Comparison of ENCODE assay signal across 8 cellular contexts in genomic region chr6:28490191-28490890, GRCh38. TPM values are rescaled to one million over a fixed set of nuclear protein-coding genes. Genes with fewer than 3 reads are reported as not detected.
DNase-seq lines count a peak whose midpoint lies in the region; ATAC-seq and TF ChIP-seq lines count a peak whose summit lies in the region.

No MANE protein-coding gene starts in this region.

- H4K20me1 ChIP-seq in Karpas-422 (ENCODE audit: insufficient read depth, low read depth, low read length), result no peaks in the 10 kb centered on the region

- no peak overlapping the region for H3K27ac ChIP-seq in Karpas-422 (ENCODE audit: low read length)

- no peak for ATAC-seq in effector memory CD8-positive, alpha-beta T cell (replicated peaks)
- ATAC-seq in HG03521 (IDR thresholded peaks at IDR 0.05; ENCODE audit: unreplicated experiment), result no peak

- peak; percentile 34 for DNase-seq in GM12865 (ENCODE audit: low read depth)
- no peak for DNase-seq in Karpas-422
- no peak for DNase-seq in effector memory CD8-positive, alpha-beta T cell
- no peak for DNase-seq in progenitor cell of endocrine pancreas (ENCODE audit: low spot score, unreplicated experiment)
- DNase-seq in amniotic stem cell (lab: John Stamatoyannopoulos, UW), result no peak
- DNase-seq in NCI-H82 (lab: John Stamatoyannopoulos, UW), result no peak
- no peak for DNase-seq in SKM-1 treated with dmso at 0.1 percent for 144 hours (lab: John Stamatoyannopoulos, UW; ENCODE audit: unreplicated experiment)

- H3K36me3 ChIP-seq in Karpas-422 (ENCODE audit: insufficient read depth, low read length), result no peaks in the 10 kb centered on the region

- peaks cover 11% of the 10 kb centered on the region for H3K4me1 ChIP-seq in Karpas-422 (ENCODE audit: low read length)

- H3K4me3 ChIP-seq in GM12865 (ENCODE audit: low read depth, low read length) (peak overlapping the region; percentile 83), Karpas-422 (ENCODE audit: low read length) (no peak overlapping the region; the same call in 1 of the 2 replicates)

- peaks cover 9 to 10% of the 10 kb centered on the region in 2 donors for H3K4me1 Mint-ChIP-seq in effector memory CD8-positive, alpha-beta T cell (ENCODE audit: low read depth in 2 of 2)
- H3K4me1 Mint-ChIP-seq in progenitor cell of endocrine pancreas (ENCODE audit: low read depth), result peaks cover 7% of the 10 kb centered on the region

- H3K4me3 Mint-ChIP-seq in effector memory CD8-positive, alpha-beta T cell, result peak overlapping the region; percentile 42 to 72
- H3K4me3 Mint-ChIP-seq in progenitor cell of endocrine pancreas (ENCODE audit: low read depth), result peak overlapping the region; percentile 76

- peak overlapping the region; percentile 53 for H3K4me2 ChIP-seq in Karpas-422 (ENCODE audit: low read depth, low read length, poor library complexity, severe bottlenecking)

- no peaks in the 10 kb centered on the region for H3K9me3 ChIP-seq in Karpas-422 (ENCODE audit: low read length)

- peaks cover 68 to 92% of the 10 kb centered on the region in 2 donors for H3K27me3 Mint-ChIP-seq in effector memory CD8-positive, alpha-beta T cell
- no peaks in the 10 kb centered on the region for H3K27me3 Mint-ChIP-seq in progenitor cell of endocrine pancreas

- no peaks in the 10 kb centered on the region for H3K27me3 ChIP-seq in Karpas-422 (ENCODE audit: low read length)

- H3K36me3 Mint-ChIP-seq in effector memory CD8-positive, alpha-beta T cell (ENCODE audit: insufficient read depth), result peaks cover 12% of the 10 kb centered on the region
- H3K36me3 Mint-ChIP-seq in progenitor cell of endocrine pancreas (ENCODE audit: insufficient read depth), result no peaks in the 10 kb centered on the region

- H3K79me2 ChIP-seq in Karpas-422 (ENCODE audit: low read length), result no peaks in the 10 kb centered on the region

- no peak overlapping the region for H3K27ac Mint-ChIP-seq in effector memory CD8-positive, alpha-beta T cell
- H3K27ac Mint-ChIP-seq in progenitor cell of endocrine pancreas, result peak overlapping the region; percentile 94

- peak overlapping the region; percentile 33; the same call in 1 of the 2 replicates for H2AFZ ChIP-seq in Karpas-422 (ENCODE audit: low read length)

- H3K9me3 Mint-ChIP-seq in effector memory CD8-positive, alpha-beta T cell, result peaks cover 0 to 2% of the 10 kb centered on the region in 2 donors
- H3K9me3 Mint-ChIP-seq in progenitor cell of endocrine pancreas (ENCODE audit: low read depth), result no peaks in the 10 kb centered on the region

- no peaks in the 10 kb centered on the region for H3K9me2 ChIP-seq in Karpas-422 (replicated peaks; ENCODE audit: insufficient read depth, low read length)

- H3K9ac ChIP-seq in Karpas-422 (ENCODE audit: low read length), result 0 out of 2 replicates have a peak overlapping the region, but pooled peaks have one; percentile 43

- no peak for TF ChIP-seq CTCF in GM12865 (IDR thresholded peaks at IDR 0.05; ENCODE audit: insufficient read depth, low read depth, low read length, missing control alignments)
- TF ChIP-seq CTCF in progenitor cell of endocrine pancreas (IDR thresholded peaks at IDR 0.05; ENCODE audit: unreplicated experiment), result no peak

RNA-seq across cellular contexts. Expression of gene GPX6, which starts 25.3 kb away (rescaled TPM):
- not detected in 2 replicates for total RNA-seq in Karpas-422 (2014; rRNA removed; shearing (Covaris generic); ENCODE audit: low replicate concordance)
- total RNA-seq in progenitor cell of endocrine pancreas, result not detected in 2 replicates

RNA-seq across cellular contexts. Expression of gene GPX5, which starts 35.3 kb away (rescaled TPM):
- total RNA-seq in Karpas-422 (2014; rRNA removed; shearing (Covaris generic); ENCODE audit: low replicate concordance), result not detected in 2 replicates
- total RNA-seq in progenitor cell of endocrine pancreas, result not detected in 2 replicates

RNA-seq across cellular contexts. Expression of gene ZSCAN23, which starts 47.0 kb away (rescaled TPM):
- 3.3 and 4.8 TPM in 2 replicates for total RNA-seq in Karpas-422 (2014; rRNA removed; shearing (Covaris generic); ENCODE audit: low replicate concordance)
- 21.4 and 22.6 TPM in 2 replicates for total RNA-seq in progenitor cell of endocrine pancreas
